ENCODE assay signal across 24 cellular contexts in the genomic region with DNA sequence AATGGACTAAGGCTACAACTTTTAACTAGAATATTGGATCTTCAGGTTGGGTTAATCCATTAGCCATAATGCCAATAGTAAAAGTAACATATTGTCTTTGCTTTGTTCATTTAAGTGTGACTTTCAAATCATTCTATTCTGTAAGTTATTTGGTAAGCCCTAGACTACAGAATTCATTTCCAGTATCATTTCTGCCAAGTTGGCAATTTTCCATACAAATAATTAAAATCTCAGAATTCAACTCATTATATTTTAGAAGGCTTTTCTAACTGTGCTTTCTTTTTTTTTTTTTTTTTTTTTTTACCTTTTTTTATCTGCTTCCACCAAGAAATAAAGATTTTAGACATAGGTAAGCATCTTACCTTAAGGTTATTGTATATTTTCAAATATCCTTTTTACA.
"Had no signal": no experiment of that assay in that cellular context is flagged by ENCODE, and none has a peak within 500 bp of the region (broad histone marks: within the 10 kb centered on the region; RNA-seq: fewer than 3 reads in every experiment).

No MANE protein-coding gene starts in this region.

- H3K4me3 ChIP-seq: heart right ventricle, hepatocyte, left ventricle myocardium inferior, lung, ovary, right atrium auricular region, skin epidermis, spleen, suprapubic skin, thoracic aorta, tibial artery, upper lobe of right lung had no signal

- H3K9me3 ChIP-seq: ovary, spleen, suprapubic skin, thoracic aorta, tibial artery, upper lobe of right lung had no signal

- H3K27ac ChIP-seq: heart right ventricle, hepatocyte, left ventricle myocardium inferior, ovary, right atrium auricular region, spleen, suprapubic skin, thoracic aorta, tibial artery, upper lobe of right lung had no signal

- DNase-seq: heart right ventricle; left ventricle myocardium inferior; mesendoderm; naive B cell; ovary; spleen; stimulated activated CD4-positive, alpha-beta T cell treated with anti-CD3 and anti-CD28 coated beads, Interleukin-4, amount 100 ng/mL, for 24 hours; stimulated activated naive CD4-positive, alpha-beta T cell; tibial artery; trophoblast cell; upper lobe of right lung had no signal

- H2AFZ ChIP-seq: hepatocyte had no signal

- H3K4me3 Mint-ChIP-seq: mesothelial cell of epicardium; naive B cell; natural killer cell treated with Interleukin-12 subunit alpha and Interleukin-12 subunit beta and Interleukin-15 and Interleukin-18, amount 100 ng/mL, for 72 hours; stimulated activated effector memory CD8-positive, alpha-beta T cell treated with anti-CD3 and anti-CD28 coated beads, Interleukin-12 subunit alpha, Interleukin-12 subunit beta, amount 100 ng/mL, for 72 hours; stimulated activated naive CD8-positive, alpha-beta T cell treated with anti-CD3 and anti-CD28 coated beads, Interleukin-15, Interleukin-2, amounts not matched to agents 100 ng/mL and 50 ng/mL, for 24 hours had no signal

- H3K79me2 ChIP-seq: hepatocyte had no signal

- H3K27me3 ChIP-seq: heart right ventricle, hepatocyte, ovary, right atrium auricular region, spleen, suprapubic skin, tibial artery, upper lobe of right lung had no signal

- H3K27ac Mint-ChIP-seq: naive B cell; natural killer cell treated with Interleukin-12 subunit alpha and Interleukin-12 subunit beta and Interleukin-15 and Interleukin-18, amount 100 ng/mL, for 72 hours; progenitor cell of endocrine pancreas; stimulated activated effector memory CD8-positive, alpha-beta T cell treated with anti-CD3 and anti-CD28 coated beads, Interleukin-12 subunit alpha, Interleukin-12 subunit beta, amount 100 ng/mL, for 72 hours; stimulated activated naive CD8-positive, alpha-beta T cell treated with anti-CD3 and anti-CD28 coated beads, Interleukin-15, Interleukin-2, amounts not matched to agents 100 ng/mL and 50 ng/mL, for 24 hours had no signal

- H3K36me3 ChIP-seq: heart right ventricle, left ventricle myocardium inferior, ovary, right atrium auricular region, spleen, suprapubic skin, thoracic aorta, tibial artery, upper lobe of right lung had no signal

- FAIRE-seq: urothelium cell line had no signal

- H3K4me1 Mint-ChIP-seq: naive B cell had no signal

- H3K4me2 ChIP-seq: hepatocyte had no signal

- H3K36me3 Mint-ChIP-seq: natural killer cell treated with Interleukin-12 subunit alpha and Interleukin-12 subunit beta and Interleukin-15 and Interleukin-18, amount 100 ng/mL, for 72 hours; stimulated activated effector memory CD8-positive, alpha-beta T cell treated with anti-CD3 and anti-CD28 coated beads, Interleukin-12 subunit alpha, Interleukin-12 subunit beta, amount 100 ng/mL, for 72 hours had no signal

- H3K27me3 Mint-ChIP-seq: progenitor cell of endocrine pancreas had no signal

- H3K4me1 ChIP-seq: left ventricle myocardium inferior, right atrium auricular region, spleen, tibial artery, upper lobe of right lung had no signal

- H3K9me3 Mint-ChIP-seq: natural killer cell treated with Interleukin-12 subunit alpha and Interleukin-12 subunit beta and Interleukin-15 and Interleukin-18, amount 100 ng/mL, for 72 hours; stimulated activated naive CD8-positive, alpha-beta T cell treated with anti-CD3 and anti-CD28 coated beads, Interleukin-15, Interleukin-2, amounts not matched to agents 100 ng/mL and 50 ng/mL, for 24 hours had no signal

- ATAC-seq: heart right ventricle; natural killer cell treated with Interleukin-12 subunit alpha and Interleukin-12 subunit beta and Interleukin-15 and Interleukin-18, amount 100 ng/mL, for 72 hours; sciatic nerve; stimulated activated effector memory CD8-positive, alpha-beta T cell treated with anti-CD3 and anti-CD28 coated beads, Interleukin-12 subunit alpha, Interleukin-12 subunit beta, amount 100 ng/mL, for 72 hours; upper lobe of right lung had no signal
